ENCODE assay signal across 8 cellular contexts in the genomic region with DNA sequence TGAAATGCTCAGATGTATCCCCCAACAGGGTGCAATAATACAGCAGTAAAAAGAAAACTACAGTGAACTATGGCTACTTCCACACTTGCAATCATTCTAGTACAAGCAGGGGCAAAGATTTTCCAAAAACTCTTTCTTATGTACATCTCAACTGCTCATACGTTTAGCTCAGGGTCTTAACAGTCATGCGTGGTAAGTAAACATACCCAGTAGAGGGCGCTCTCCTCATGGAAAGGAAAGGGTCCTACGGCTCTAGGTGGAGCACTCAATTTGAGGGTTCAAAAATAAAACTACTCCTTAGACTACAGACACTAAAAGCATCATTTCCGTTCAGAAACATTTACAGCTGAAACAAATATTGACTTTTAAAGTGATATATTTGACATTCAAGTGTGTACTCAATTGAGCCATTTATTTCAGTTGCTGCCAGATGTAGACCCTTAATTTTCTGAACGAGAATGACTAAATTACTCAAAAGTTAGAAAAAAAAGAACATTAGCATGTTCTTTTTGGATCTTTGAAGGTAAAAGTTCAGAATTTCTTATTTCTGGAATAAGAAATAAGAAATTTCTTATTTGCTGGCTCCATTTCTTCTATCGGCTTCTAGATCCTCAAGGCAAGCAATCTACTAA.
DNase-seq lines count a peak whose midpoint lies in the region; ATAC-seq and TF ChIP-seq lines count a peak whose summit lies in the region.

No MANE protein-coding gene starts in this region.

- H3K4me3 ChIP-seq in heart right ventricle (no peak overlapping the region), HAP-1 (no peak overlapping the region), Panc1 (ENCODE audit: low read depth in 2 of 2, low read length in 2 of 2) (no peak overlapping the region), testis (no peak overlapping the region)

- 32% methylated on average over 7 of the region's 7 CpGs for WGBS in heart right ventricle, 2 donors
- WGBS in testis, 2 donors: 29 to 31% methylated on average over 7 of the region's 7 CpGs

- H3K9me3 ChIP-seq in heart right ventricle (no peaks in the 10 kb centered on the region), HAP-1 (no peaks in the 10 kb centered on the region), Panc1 (ENCODE audit: control insufficient read depth, insufficient read depth, low read depth, low read length) (no peaks in the 10 kb centered on the region), testis (no peaks in the 10 kb centered on the region)

- H3K27ac ChIP-seq in heart right ventricle: no peak overlapping the region
- H3K27ac ChIP-seq in Panc1 (ENCODE audit: low read length): no peak overlapping the region
- H3K27ac ChIP-seq in testis: no peak overlapping the region

- H3K4me1 ChIP-seq in heart right ventricle: no peaks in the 10 kb centered on the region
- no peaks in the 10 kb centered on the region for H3K4me1 ChIP-seq in HAP-1
- H3K4me1 ChIP-seq in Panc1 (ENCODE audit: control insufficient read depth, insufficient read depth, low read length): no peaks in the 10 kb centered on the region
- H3K4me1 ChIP-seq in testis: no peaks in the 10 kb centered on the region

- TF ChIP-seq CTCF in heart right ventricle (IDR thresholded peaks at IDR 0.05) (peak in 8 of 9 donors; percentile 14 to 57 (median 46)), LNCAP (IDR thresholded peaks at IDR 0.05) (peak; percentile 87), Panc1 (IDR thresholded peaks at IDR 0.05) (peak; percentile 76), testis (IDR thresholded peaks at IDR 0.05) (peak in 1 of 3 experiments; percentile 53)

- no peaks in the 10 kb centered on the region for H3K36me3 ChIP-seq in heart right ventricle
- H3K36me3 ChIP-seq in HAP-1 (replicated peaks): no peaks in the 10 kb centered on the region
- no peaks in the 10 kb centered on the region; the same call in 1 of the 2 replicates for H3K36me3 ChIP-seq in Panc1 (ENCODE audit: control insufficient read depth, insufficient read depth, low read length)
- no peaks in the 10 kb centered on the region for H3K36me3 ChIP-seq in testis (ENCODE audit: low read depth, missing control alignments)

- TF ChIP-seq POLR2A in testis (IDR thresholded peaks at IDR 0.05): no peak

- H3K27me3 ChIP-seq in heart right ventricle: peaks cover 0 to 4% (median 0%) of the 10 kb centered on the region in 7 donors
- no peaks in the 10 kb centered on the region for H3K27me3 ChIP-seq in HAP-1 (ENCODE audit: low read depth)
- H3K27me3 ChIP-seq in Panc1 (ENCODE audit: control insufficient read depth, insufficient read depth, low read length): no peaks in the 10 kb centered on the region
- H3K27me3 ChIP-seq in testis: no peaks in the 10 kb centered on the region

- DNase-seq in heart right ventricle: no peak
- DNase-seq in Right ventricle myocardium inferior (ENCODE audit: missing footprints): no peak
- peak; percentile 42 to 76 for DNase-seq in HAP-1 (ENCODE audit: low spot score in 2 of 2)
- peak; percentile 25 for DNase-seq in Panc1 (ENCODE audit: low read depth, low spot score)
- DNase-seq in fibroblast of gingiva (ENCODE audit: low read depth): peak; percentile 31
- DNase-seq in testis: peak; percentile 67
- DNase-seq in activated CD8-positive, alpha-beta memory T cell treated with anti-CD3 and anti-CD28 coated beads, Interleukin-2, amount 50 U/mL, for 4 hours: no peak

- intact Hi-C loops in heart right ventricle (cut with DNase I): no loop called here
- intact Hi-C loops in Right ventricle myocardium inferior (cut with DNase I): no loop called here
- intact Hi-C loops in Panc1 (cut with micrococcal nuclease; ENCODE audit: unreplicated experiment): no loop called here
- intact Hi-C loops in testis (cut with DNase I; ENCODE audit: low total_unique reads): no loop called here

- no TSS peak for BruUV-seq in Panc1 (replicated peaks; lab: Mats Ljungman, UMichigan)

- no peak for ATAC-seq in heart right ventricle
- no peak for ATAC-seq in Right ventricle myocardium inferior
- 0 out of 2 replicates have a peak, but pooled peaks have one; percentile 60 for ATAC-seq in Panc1

- in situ Hi-C loops in HAP-1 (cut with MboI; ENCODE audit: low sequenced_read_pairs): no loop called here
- in situ Hi-C loops in Panc1 (cut with HindIII; ENCODE audit: low pct_unique_long_range_greater_than_20kb, low sequenced_read_pairs): no loop called here

- POLR2A ChIA-PET in Panc1 (lab: Charles Lee): no interaction called here

- CTCF ChIA-PET in Panc1 (lab: Charles Lee): interaction anchor here (0.6 kb wide), 1 partner anchor 905 kb away, joined by 3 read pairs; no protein-coding TSS in a partner anchor

Comparison
In these comparisons a context has a peak if more than half of its experiments do, and no peak if none do; other contexts are left out.
1. DNase-seq: peak in HAP-1 (2 of 2), Panc1 (single experiment), fibroblast of gingiva (single experiment) and testis (single experiment); none in heart right ventricle (0 of 2), Right ventricle myocardium inferior (single experiment) and activated CD8-positive, alpha-beta memory T cell treated with anti-CD3 and anti-CD28 coated beads, Interleukin-2, amount 50 U/mL, for 4 hours (single experiment).